14 cellular contexts compared by ENCODE assay signal in the genomic region with DNA sequence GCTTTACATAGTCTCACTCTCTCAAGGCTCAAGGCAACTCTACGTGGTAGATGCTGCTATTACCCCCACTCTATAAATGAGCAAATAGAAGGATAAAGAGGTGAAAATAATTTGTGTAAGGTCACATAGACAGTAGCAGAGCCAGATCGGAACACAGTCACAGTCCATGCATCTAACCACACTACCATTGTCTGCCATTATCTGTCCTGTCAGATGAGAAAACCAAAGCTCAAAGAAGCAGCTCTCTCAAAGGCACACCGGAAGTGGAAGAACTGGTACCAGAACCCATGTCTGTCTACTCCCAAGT.
DNase-seq lines count a peak whose midpoint lies in the region; ATAC-seq, FAIRE-seq and TF ChIP-seq lines count a peak whose summit lies in the region.
"Had no signal": no experiment of that assay in that cellular context is flagged by ENCODE, and none has a peak within 500 bp of the region (broad histone marks: within the 10 kb centered on the region; RNA-seq: fewer than 3 reads in every experiment).

No MANE protein-coding gene starts in this region.

- BruUV-seq in mammary epithelial cell (replicated peaks; lab: Mats Ljungman, UMichigan), result no TSS peak

- 67% methylated on average over 3 of the region's 3 CpGs for WGBS in mammary epithelial cell (ENCODE audit: low coverage, missing lambda C conversion rate)

- CTCF ChIA-PET in mammary epithelial cell (lab: Charles Lee; ENCODE audit: low non-redundant PET), result no interaction called here

- in situ Hi-C loops in mammary epithelial cell (cut with MboI; ENCODE audit: low sequenced_read_pairs in 2 of 2), result no loop called here

- FAIRE-seq in frontal cortex (lab: Jason Lieb, UNC), result no peak

- no peak for TF ChIP-seq CTCF in mammary epithelial cell (conservative IDR thresholded peaks at IDR 0.05 in 1 of 2, IDR thresholded peaks at IDR 0.05 in 1 of 2; ENCODE audit: extremely low read depth in 1 of 2, insufficient read depth in 1 of 2, low read depth in 1 of 2, low read length in 2 of 2)

- H3K4me1 ChIP-seq in mammary epithelial cell (ENCODE audit: insufficient read depth, low read length) (peaks cover 14% of the 10 kb centered on the region), skeletal muscle tissue (ENCODE audit: control insufficient read depth in 3 of 3, insufficient read depth in 3 of 3, low read length in 3 of 3) (peaks cover 11 to 26% (median 13%) of the 10 kb centered on the region in 3 donors)
- H3K4me1 ChIP-seq: BLaER1 had no signal

- no peaks in the 10 kb centered on the region for H4K20me1 ChIP-seq in mammary epithelial cell (ENCODE audit: insufficient read depth, low read length)
- H4K20me1 ChIP-seq: BLaER1 had no signal

- ATAC-seq in GM18867 (IDR thresholded peaks at IDR 0.05; ENCODE audit: unreplicated experiment) (peak; percentile 5), HG02610 (IDR thresholded peaks at IDR 0.05; ENCODE audit: unreplicated experiment) (peak; percentile 33)

- H3K27me3 ChIP-seq in mammary epithelial cell (ENCODE audit: insufficient read depth, low read length), result no peaks in the 10 kb centered on the region
- H3K27me3 ChIP-seq in skeletal muscle tissue (ENCODE audit: control insufficient read depth in 3 of 3, insufficient read depth in 3 of 3, low read length in 3 of 3), result no peaks in the 10 kb centered on the region
- H3K27me3 ChIP-seq: BLaER1 had no signal

- H3K9ac ChIP-seq in mammary epithelial cell (ENCODE audit: insufficient read depth, low read length) (no peak overlapping the region), skeletal muscle tissue (ENCODE audit: low read depth in 1 of 3, low read length in 3 of 3) (no peak overlapping the region)
- H3K9ac ChIP-seq: BLaER1 had no signal

- DNase-seq in mammary epithelial cell, result peak; percentile 33
- DNase-seq in activated CD4-positive, alpha-beta T cell treated with anti-CD3 and anti-CD28 coated beads for 1 hour, result no peak
- DNase-seq in frontal cortex (ENCODE audit: low spot score in 2 of 2), result no peak
- DNase-seq in T-helper 9 cell, result no peak
- DNase-seq: activated T-cell treated with anti-CD3 and anti-CD28 coated beads, Interleukin-2, amount 50 U/mL, for 1 hour; caudate nucleus; effector CD4-positive, alpha-beta T cell; GOT3; NCI-H1092; Right ventricle myocardium superior had no signal

- H3K27ac ChIP-seq in mammary epithelial cell (ENCODE audit: insufficient read depth, low read depth, low read length), result no peak overlapping the region
- H3K27ac ChIP-seq in skeletal muscle tissue (ENCODE audit: low read depth, low read length), result peak overlapping the region; percentile 11
- H3K27ac ChIP-seq: BLaER1 had no signal

- H3K4me3 ChIP-seq in mammary epithelial cell (replicated peaks in 1 of 3; ENCODE audit: insufficient read depth in 1 of 3, low read depth in 2 of 3, low read length in 3 of 3) (no peak overlapping the region), skeletal muscle tissue (ENCODE audit: low read length in 3 of 3) (no peak overlapping the region)
- H3K4me3 ChIP-seq: BLaER1 had no signal

- intact Hi-C loops in mammary epithelial cell (cut with micrococcal nuclease), result no loop called here

- dilution Hi-C loops in mammary epithelial cell (cut with HindIII; ENCODE audit: low sequenced_read_pairs), result no loop called here

- no peaks in the 10 kb centered on the region for H3K9me3 ChIP-seq in mammary epithelial cell (replicated peaks; ENCODE audit: insufficient read depth, low read length)
- H3K9me3 ChIP-seq in skeletal muscle tissue (ENCODE audit: control insufficient read depth in 3 of 3, low read length in 3 of 3), result no peaks in the 10 kb centered on the region

- peak overlapping the region; percentile 57 for H2AFZ ChIP-seq in mammary epithelial cell (ENCODE audit: low read depth, low read length)

- no peak overlapping the region for H3K4me2 ChIP-seq in mammary epithelial cell (ENCODE audit: insufficient read depth, low read depth, low read length)
- H3K4me2 ChIP-seq: BLaER1 had no signal

- no peaks in the 10 kb centered on the region for H3K79me2 ChIP-seq in mammary epithelial cell (ENCODE audit: insufficient read depth, low read length)

- no peaks in the 10 kb centered on the region for H3K36me3 ChIP-seq in mammary epithelial cell (ENCODE audit: insufficient read depth, low read length)
- no peaks in the 10 kb centered on the region for H3K36me3 ChIP-seq in skeletal muscle tissue (ENCODE audit: control insufficient read depth in 3 of 3, insufficient read depth in 3 of 3, low read length in 3 of 3)
- H3K36me3 ChIP-seq: BLaER1 had no signal
